In genomic region chr9:128361981-128362646, GRCh38 we compare ENCODE assay signal across 1 cellular context.
TF ChIP-seq lines count a peak whose summit lies in the region.

No MANE protein-coding gene starts in this region.

TF ChIP-seq in SK-N-SH, 30 proteins besides CTCF, POLR2A, EP300 and RAD21 (continued from another document):
- TF ChIP-seq POLR2AphosphoS5 (IDR thresholded peaks at IDR 0.05; ENCODE audit: low read depth, low read length) (peak; percentile 71; the same call in 1 of the 2 replicates), YY1 (IDR thresholded peaks at IDR 0.05; ENCODE audit: low read depth) (no peak), ZBTB33 (IDR thresholded peaks at IDR 0.05; ENCODE audit: borderline replicate concordance, low read depth) (no peak), MXI1 (IDR thresholded peaks at IDR 0.05; ENCODE audit: low read depth, low read length) (peak; percentile 44; the same call in 1 of the 2 replicates), SIN3A (IDR thresholded peaks at IDR 0.05; ENCODE audit: borderline replicate concordance, low read depth, low read length) (no peak), MAX (IDR thresholded peaks at IDR 0.05; ENCODE audit: low read depth) (peak; percentile 54; the same call in 1 of the 2 replicates), RFX5 (IDR thresholded peaks at IDR 0.05; ENCODE audit: low read length) (no peak)
